Comparison of ENCODE assay signal across 1 cellular context in genomic region chr2:60819155-60819862, GRCh38.
TF ChIP-seq lines count a peak whose summit lies in the region.

No MANE protein-coding gene starts in this region.

TF ChIP-seq in GM23338, 12 proteins besides CTCF, POLR2A, EP300 and RAD21 (continued from another document):
- TF ChIP-seq ZNF462 (CRISPR knock-in tag; IDR thresholded peaks at IDR 0.05) (no peak), JUNB (IDR thresholded peaks at IDR 0.05; ENCODE audit: unreplicated experiment) (no peak), EZH2 (IDR thresholded peaks at IDR 0.05; ENCODE audit: low read depth, unreplicated experiment) (no peak), STAT1 (IDR thresholded peaks at IDR 0.05; ENCODE audit: unreplicated experiment) (no peak)
